Comparison of ENCODE assay signal across 11 cellular contexts in the genomic region with DNA sequence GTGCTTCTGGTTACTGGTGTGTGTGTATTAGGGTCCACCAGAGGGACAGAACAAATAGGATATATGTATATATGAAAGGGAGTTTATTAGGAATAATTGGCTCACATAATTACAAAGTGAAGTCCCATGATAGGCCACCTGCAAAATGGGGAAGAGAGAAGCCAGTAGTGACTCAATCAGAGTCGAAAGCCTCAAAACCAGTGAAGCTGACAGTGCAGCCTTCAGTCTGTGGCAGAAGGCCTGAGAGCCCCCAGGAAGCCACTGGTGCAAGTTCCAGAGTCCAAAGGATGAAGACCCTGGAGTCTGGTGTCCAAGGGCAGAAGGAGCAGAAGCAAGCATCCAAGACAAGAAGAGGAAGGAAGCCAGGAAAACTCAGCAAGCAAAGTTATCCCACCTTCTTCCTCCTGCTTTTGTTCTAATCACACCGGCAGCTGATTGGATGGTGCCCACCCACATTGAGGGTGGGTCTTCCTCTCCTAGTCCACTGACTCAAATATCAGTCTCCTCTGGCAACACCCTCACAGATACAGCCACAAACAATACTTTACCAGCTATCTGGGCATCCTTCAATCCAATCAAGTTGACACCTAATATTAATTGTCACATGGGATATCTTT.
A peak's percentile ranks its signal among the peaks of the same experiment; 100 is the strongest.
DNase-seq lines count a peak whose midpoint lies in the region; ATAC-seq lines count a peak whose summit lies in the region.
"Had no signal": no experiment of that assay in that cellular context is flagged by ENCODE, and none has a peak within 500 bp of the region (broad histone marks: within the 10 kb centered on the region; RNA-seq: fewer than 3 reads in every experiment).

No MANE protein-coding gene starts in this region.

- H3K36me3 Mint-ChIP-seq in stimulated activated naive B cell treated with anti-CD40 and anti-IgM and Interleukin-4, amounts not matched to agents 10 μg/mL and 1 μg/mL and 100 μg/mL, for 72 hours, result no peaks in the 10 kb centered on the region
- H3K36me3 Mint-ChIP-seq in T-helper 2 cell treated with Interferon-gamma antibody and Interleukin-4, amounts not matched to agents 5 μg/mL and 100 μg/mL, for 36 hours (ENCODE audit: low read depth), result no peaks in the 10 kb centered on the region

- no peaks in the 10 kb centered on the region for H3K27me3 Mint-ChIP-seq in stimulated activated naive B cell treated with anti-CD40 and anti-IgM and Interleukin-4, amounts not matched to agents 10 μg/mL and 1 μg/mL and 100 μg/mL, for 72 hours
- H3K27me3 Mint-ChIP-seq in T-helper 2 cell treated with Interferon-gamma antibody and Interleukin-4, amounts not matched to agents 5 μg/mL and 100 μg/mL, for 36 hours (ENCODE audit: low read depth), result peaks cover 4% of the 10 kb centered on the region
- H3K27me3 Mint-ChIP-seq: progenitor cell of endocrine pancreas had no signal

- peak; percentile 10 for DNase-seq in SIG-M5 treated with dmso at 0.1 percent for 504 hours (lab: John Stamatoyannopoulos, UW; ENCODE audit: unreplicated experiment)
- no peak for DNase-seq in SIG-M5 (lab: John Stamatoyannopoulos, UW)
- peak; percentile 43 for DNase-seq in stimulated activated naive B cell treated with anti-CD40 and anti-IgM and Interleukin-4, amounts not matched to agents 10 μg/mL and 1 μg/mL and 100 μg/mL, for 72 hours
- no peak for DNase-seq in NCI-H526 (lab: John Stamatoyannopoulos, UW)
- DNase-seq in DMS79 (lab: John Stamatoyannopoulos, UW), result no peak
- DNase-seq in T-helper 2 cell treated with Interferon-gamma antibody and Interleukin-4, amounts not matched to agents 5 μg/mL and 100 μg/mL, for 36 hours (ENCODE audit: low spot score), result no peak
- DNase-seq: NCI-H1048, upper lobe of right lung had no signal

- ATAC-seq in HG02678 (IDR thresholded peaks at IDR 0.05; ENCODE audit: unreplicated experiment) (peak; percentile 75), HG03442 (IDR thresholded peaks at IDR 0.05; ENCODE audit: unreplicated experiment) (peak; percentile 85)
- peak; percentile 92 to 95 for ATAC-seq in stimulated activated naive B cell treated with anti-CD40 and anti-IgM and Interleukin-4, amounts not matched to agents 10 μg/mL and 1 μg/mL and 100 μg/mL, for 72 hours (replicated peaks)
- ATAC-seq: upper lobe of right lung had no signal

- H3K9me3 Mint-ChIP-seq in stimulated activated naive B cell treated with anti-CD40 and anti-IgM and Interleukin-4, amounts not matched to agents 10 μg/mL and 1 μg/mL and 100 μg/mL, for 72 hours, result no peaks in the 10 kb centered on the region
- H3K9me3 Mint-ChIP-seq in T-helper 2 cell treated with Interferon-gamma antibody and Interleukin-4, amounts not matched to agents 5 μg/mL and 100 μg/mL, for 36 hours, result no peaks in the 10 kb centered on the region

- H3K27ac Mint-ChIP-seq in stimulated activated naive B cell treated with anti-CD40 and anti-IgM and Interleukin-4, amounts not matched to agents 10 μg/mL and 1 μg/mL and 100 μg/mL, for 72 hours, result peak overlapping the region; percentile 65
- H3K27ac Mint-ChIP-seq in T-helper 2 cell treated with Interferon-gamma antibody and Interleukin-4, amounts not matched to agents 5 μg/mL and 100 μg/mL, for 36 hours, result no peak overlapping the region
- H3K27ac Mint-ChIP-seq: progenitor cell of endocrine pancreas had no signal

- peaks cover 30 to 34% of the 10 kb centered on the region in 2 donors for H3K4me1 Mint-ChIP-seq in stimulated activated naive B cell treated with anti-CD40 and anti-IgM and Interleukin-4, amounts not matched to agents 10 μg/mL and 1 μg/mL and 100 μg/mL, for 72 hours
- peaks cover 7% of the 10 kb centered on the region for H3K4me1 Mint-ChIP-seq in T-helper 2 cell treated with Interferon-gamma antibody and Interleukin-4, amounts not matched to agents 5 μg/mL and 100 μg/mL, for 36 hours (ENCODE audit: low read depth)

- no peak overlapping the region for H3K4me3 Mint-ChIP-seq in stimulated activated naive B cell treated with anti-CD40 and anti-IgM and Interleukin-4, amounts not matched to agents 10 μg/mL and 1 μg/mL and 100 μg/mL, for 72 hours
- H3K4me3 Mint-ChIP-seq in T-helper 2 cell treated with Interferon-gamma antibody and Interleukin-4, amounts not matched to agents 5 μg/mL and 100 μg/mL, for 36 hours, result no peak overlapping the region

Comparison
In these comparisons a context has a peak if more than half of its experiments do, and no peak if none do; other contexts are left out.
1. DNase-seq: peak in SIG-M5 treated with dmso at 0.1 percent for 504 hours (single experiment) and stimulated activated naive B cell treated with anti-CD40 and anti-IgM and Interleukin-4, amounts not matched to agents 10 μg/mL and 1 μg/mL and 100 μg/mL, for 72 hours (single experiment); none in SIG-M5 (single experiment), NCI-H526 (0 of 2), DMS79 (single experiment) and T-helper 2 cell treated with Interferon-gamma antibody and Interleukin-4, amounts not matched to agents 5 μg/mL and 100 μg/mL, for 36 hours (single experiment).
2. Peak in every context shown above with its lines, with median percentiles within 50 percentile points of each other: ATAC-seq.